Comparison of ENCODE assay signal across 2 cellular contexts in the genomic region with DNA sequence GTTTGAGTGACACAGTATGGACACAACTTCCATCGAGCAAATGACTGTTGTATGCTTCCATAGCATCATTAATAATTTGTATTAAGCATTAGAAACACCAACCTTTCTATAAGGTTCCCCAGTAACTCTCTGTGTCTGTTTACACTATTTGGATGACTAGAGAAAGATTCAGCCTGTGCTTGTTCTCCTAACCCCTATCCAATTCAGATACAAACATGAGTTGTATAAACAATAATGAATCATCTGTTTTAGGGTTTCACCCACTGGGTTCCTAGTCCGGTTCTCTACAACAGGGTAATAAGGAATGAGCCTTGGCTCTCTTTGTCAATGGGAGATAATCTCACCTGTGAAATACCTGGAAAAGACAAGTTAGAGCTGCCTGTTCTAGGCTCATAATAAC.
TF ChIP-seq lines count a peak whose summit lies in the region.

No MANE protein-coding gene starts in this region.

TF ChIP-seq in GM23338, 12 proteins besides CTCF, POLR2A, EP300 and RAD21:
- TF ChIP-seq, protein P1, sequence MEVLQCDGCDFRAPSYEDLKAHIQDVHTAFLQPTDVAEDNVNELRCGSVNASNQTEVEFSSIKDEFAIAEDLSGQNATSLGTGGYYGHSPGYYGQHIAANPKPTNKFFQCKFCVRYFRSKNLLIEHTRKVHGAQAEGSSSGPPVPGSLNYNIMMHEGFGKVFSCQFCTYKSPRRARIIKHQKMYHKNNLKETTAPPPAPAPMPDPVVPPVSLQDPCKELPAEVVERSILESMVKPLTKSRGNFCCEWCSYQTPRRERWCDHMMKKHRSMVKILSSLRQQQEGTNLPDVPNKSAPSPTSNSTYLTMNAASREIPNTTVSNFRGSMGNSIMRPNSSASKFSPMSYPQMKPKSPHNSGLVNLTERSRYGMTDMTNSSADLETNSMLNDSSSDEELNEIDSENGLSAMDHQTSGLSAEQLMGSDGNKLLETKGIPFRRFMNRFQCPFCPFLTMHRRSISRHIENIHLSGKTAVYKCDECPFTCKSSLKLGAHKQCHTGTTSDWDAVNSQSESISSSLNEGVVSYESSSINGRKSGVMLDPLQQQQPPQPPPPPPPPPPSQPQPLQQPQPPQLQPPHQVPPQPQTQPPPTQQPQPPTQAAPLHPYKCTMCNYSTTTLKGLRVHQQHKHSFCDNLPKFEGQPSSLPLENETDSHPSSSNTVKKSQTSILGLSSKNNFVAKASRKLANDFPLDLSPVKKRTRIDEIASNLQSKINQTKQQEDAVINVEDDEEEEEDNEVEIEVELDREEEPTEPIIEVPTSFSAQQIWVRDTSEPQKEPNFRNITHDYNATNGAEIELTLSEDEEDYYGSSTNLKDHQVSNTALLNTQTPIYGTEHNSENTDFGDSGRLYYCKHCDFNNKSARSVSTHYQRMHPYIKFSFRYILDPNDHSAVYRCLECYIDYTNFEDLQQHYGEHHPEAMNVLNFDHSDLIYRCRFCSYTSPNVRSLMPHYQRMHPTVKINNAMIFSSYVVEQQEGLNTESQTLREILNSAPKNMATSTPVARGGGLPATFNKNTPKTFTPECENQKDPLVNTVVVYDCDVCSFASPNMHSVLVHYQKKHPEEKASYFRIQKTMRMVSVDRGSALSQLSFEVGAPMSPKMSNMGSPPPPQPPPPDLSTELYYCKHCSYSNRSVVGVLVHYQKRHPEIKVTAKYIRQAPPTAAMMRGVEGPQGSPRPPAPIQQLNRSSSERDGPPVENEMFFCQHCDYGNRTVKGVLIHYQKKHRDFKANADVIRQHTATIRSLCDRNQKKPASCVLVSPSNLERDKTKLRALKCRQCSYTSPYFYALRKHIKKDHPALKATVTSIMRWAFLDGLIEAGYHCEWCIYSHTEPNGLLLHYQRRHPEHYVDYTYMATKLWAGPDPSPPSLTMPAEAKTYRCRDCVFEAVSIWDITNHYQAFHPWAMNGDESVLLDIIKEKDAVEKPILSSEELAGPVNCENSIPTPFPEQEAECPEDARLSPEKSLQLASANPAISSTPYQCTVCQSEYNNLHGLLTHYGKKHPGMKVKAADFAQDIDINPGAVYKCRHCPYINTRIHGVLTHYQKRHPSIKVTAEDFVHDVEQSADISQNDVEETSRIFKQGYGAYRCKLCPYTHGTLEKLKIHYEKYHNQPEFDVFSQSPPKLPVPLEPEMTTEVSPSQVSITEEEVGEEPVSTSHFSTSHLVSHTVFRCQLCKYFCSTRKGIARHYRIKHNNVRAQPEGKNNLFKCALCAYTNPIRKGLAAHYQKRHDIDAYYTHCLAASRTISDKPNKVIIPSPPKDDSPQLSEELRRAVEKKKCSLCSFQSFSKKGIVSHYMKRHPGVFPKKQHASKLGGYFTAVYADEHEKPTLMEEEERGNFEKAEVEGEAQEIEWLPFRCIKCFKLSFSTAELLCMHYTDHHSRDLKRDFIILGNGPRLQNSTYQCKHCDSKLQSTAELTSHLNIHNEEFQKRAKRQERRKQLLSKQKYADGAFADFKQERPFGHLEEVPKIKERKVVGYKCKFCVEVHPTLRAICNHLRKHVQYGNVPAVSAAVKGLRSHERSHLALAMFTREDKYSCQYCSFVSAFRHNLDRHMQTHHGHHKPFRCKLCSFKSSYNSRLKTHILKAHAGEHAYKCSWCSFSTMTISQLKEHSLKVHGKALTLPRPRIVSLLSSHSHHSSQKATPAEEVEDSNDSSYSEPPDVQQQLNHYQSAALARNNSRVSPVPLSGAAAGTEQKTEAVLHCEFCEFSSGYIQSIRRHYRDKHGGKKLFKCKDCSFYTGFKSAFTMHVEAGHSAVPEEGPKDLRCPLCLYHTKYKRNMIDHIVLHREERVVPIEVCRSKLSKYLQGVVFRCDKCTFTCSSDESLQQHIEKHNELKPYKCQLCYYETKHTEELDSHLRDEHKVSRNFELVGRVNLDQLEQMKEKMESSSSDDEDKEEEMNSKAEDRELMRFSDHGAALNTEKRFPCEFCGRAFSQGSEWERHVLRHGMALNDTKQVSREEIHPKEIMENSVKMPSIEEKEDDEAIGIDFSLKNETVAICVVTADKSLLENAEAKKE (CRISPR knock-in tag; IDR thresholded peaks at IDR 0.05) = no peak
- no peak for TF ChIP-seq EZH2 (IDR thresholded peaks at IDR 0.05; ENCODE audit: low read depth, unreplicated experiment)
- TF ChIP-seq EZH2phosphoT487 (IDR thresholded peaks at IDR 0.05; ENCODE audit: unreplicated experiment) = no peak
- no peak for TF ChIP-seq POLR2AphosphoS5 (IDR thresholded peaks at IDR 0.05; ENCODE audit: low read depth)
- TF ChIP-seq JUNB (IDR thresholded peaks at IDR 0.05; ENCODE audit: unreplicated experiment) = no peak
- TF ChIP-seq, protein P2, sequence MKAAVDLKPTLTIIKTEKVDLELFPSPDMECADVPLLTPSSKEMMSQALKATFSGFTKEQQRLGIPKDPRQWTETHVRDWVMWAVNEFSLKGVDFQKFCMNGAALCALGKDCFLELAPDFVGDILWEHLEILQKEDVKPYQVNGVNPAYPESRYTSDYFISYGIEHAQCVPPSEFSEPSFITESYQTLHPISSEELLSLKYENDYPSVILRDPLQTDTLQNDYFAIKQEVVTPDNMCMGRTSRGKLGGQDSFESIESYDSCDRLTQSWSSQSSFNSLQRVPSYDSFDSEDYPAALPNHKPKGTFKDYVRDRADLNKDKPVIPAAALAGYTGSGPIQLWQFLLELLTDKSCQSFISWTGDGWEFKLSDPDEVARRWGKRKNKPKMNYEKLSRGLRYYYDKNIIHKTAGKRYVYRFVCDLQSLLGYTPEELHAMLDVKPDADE (IDR thresholded peaks at IDR 0.05) = no peak

TF ChIP-seq in WTC11, 78 proteins besides CTCF, POLR2A, EP300 and RAD21 (continued from another document):
- TF ChIP-seq SMAD3 (CRISPR knock-in tag; IDR thresholded peaks at IDR 0.05; ENCODE audit: borderline replicate concordance) (no peak), ZNF416 (CRISPR knock-in tag; IDR thresholded peaks at IDR 0.05) (no peak), FOXP1 (CRISPR knock-in tag; IDR thresholded peaks at IDR 0.05; ENCODE audit: borderline replicate concordance) (no peak), KAT7 (CRISPR knock-in tag; IDR thresholded peaks at IDR 0.05; ENCODE audit: borderline replicate concordance) (no peak), CREM (CRISPR knock-in tag; IDR thresholded peaks at IDR 0.05) (no peak), EMX1 (CRISPR knock-in tag; IDR thresholded peaks at IDR 0.05) (no peak)
- TF ChIP-seq, protein P3, sequence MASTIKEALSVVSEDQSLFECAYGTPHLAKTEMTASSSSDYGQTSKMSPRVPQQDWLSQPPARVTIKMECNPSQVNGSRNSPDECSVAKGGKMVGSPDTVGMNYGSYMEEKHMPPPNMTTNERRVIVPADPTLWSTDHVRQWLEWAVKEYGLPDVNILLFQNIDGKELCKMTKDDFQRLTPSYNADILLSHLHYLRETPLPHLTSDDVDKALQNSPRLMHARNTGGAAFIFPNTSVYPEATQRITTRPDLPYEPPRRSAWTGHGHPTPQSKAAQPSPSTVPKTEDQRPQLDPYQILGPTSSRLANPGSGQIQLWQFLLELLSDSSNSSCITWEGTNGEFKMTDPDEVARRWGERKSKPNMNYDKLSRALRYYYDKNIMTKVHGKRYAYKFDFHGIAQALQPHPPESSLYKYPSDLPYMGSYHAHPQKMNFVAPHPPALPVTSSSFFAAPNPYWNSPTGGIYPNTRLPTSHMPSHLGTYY (CRISPR knock-in tag; IDR thresholded peaks at IDR 0.05) = no peak
- TF ChIP-seq, protein P4, sequence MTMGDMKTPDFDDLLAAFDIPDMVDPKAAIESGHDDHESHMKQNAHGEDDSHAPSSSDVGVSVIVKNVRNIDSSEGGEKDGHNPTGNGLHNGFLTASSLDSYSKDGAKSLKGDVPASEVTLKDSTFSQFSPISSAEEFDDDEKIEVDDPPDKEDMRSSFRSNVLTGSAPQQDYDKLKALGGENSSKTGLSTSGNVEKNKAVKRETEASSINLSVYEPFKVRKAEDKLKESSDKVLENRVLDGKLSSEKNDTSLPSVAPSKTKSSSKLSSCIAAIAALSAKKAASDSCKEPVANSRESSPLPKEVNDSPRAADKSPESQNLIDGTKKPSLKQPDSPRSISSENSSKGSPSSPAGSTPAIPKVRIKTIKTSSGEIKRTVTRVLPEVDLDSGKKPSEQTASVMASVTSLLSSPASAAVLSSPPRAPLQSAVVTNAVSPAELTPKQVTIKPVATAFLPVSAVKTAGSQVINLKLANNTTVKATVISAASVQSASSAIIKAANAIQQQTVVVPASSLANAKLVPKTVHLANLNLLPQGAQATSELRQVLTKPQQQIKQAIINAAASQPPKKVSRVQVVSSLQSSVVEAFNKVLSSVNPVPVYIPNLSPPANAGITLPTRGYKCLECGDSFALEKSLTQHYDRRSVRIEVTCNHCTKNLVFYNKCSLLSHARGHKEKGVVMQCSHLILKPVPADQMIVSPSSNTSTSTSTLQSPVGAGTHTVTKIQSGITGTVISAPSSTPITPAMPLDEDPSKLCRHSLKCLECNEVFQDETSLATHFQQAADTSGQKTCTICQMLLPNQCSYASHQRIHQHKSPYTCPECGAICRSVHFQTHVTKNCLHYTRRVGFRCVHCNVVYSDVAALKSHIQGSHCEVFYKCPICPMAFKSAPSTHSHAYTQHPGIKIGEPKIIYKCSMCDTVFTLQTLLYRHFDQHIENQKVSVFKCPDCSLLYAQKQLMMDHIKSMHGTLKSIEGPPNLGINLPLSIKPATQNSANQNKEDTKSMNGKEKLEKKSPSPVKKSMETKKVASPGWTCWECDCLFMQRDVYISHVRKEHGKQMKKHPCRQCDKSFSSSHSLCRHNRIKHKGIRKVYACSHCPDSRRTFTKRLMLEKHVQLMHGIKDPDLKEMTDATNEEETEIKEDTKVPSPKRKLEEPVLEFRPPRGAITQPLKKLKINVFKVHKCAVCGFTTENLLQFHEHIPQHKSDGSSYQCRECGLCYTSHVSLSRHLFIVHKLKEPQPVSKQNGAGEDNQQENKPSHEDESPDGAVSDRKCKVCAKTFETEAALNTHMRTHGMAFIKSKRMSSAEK (CRISPR knock-in tag; IDR thresholded peaks at IDR 0.05; ENCODE audit: borderline replicate concordance) = no peak
